Comparison of ENCODE assay signal across 1 cellular context in the genomic region with DNA sequence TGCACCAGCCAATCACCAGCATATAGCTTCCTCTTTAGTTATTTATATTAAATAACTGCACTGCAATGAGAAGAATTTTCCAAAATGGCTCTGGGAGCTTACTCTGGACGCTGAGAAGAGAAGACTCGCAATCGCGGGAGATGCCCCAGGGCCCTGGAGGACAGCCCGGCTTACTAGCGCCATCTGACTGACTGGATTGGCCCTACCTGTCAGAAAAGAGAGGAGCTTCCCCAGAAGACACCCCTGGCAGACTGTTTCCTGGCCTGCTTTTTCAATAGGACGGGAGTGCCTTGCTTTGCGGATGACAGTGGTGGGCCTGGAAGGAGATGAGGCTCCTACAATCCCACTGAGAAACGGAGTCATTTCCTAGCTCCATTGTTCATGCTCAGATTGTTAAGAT.
TF ChIP-seq lines count a peak whose summit lies in the region.

No MANE protein-coding gene starts in this region.

TF ChIP-seq in H1, 55 proteins besides CTCF, POLR2A, EP300 and RAD21 (continued from another document):
- no peak for TF ChIP-seq TAF1 (IDR thresholded peaks at IDR 0.05; ENCODE audit: low read depth, low read length)
- TF ChIP-seq SRF (IDR thresholded peaks at IDR 0.05; ENCODE audit: low read depth, low read length) = no peak
- no peak for TF ChIP-seq MAFK (IDR thresholded peaks at IDR 0.05; ENCODE audit: low read depth, low read length)
- no peak for TF ChIP-seq SIRT6 (IDR thresholded peaks at IDR 0.05; ENCODE audit: low read length)
- no peak for TF ChIP-seq SUZ12 (IDR thresholded peaks at IDR 0.05; ENCODE audit: low read length)
TF ChIP-seq in H1: peak in this region for 0.
